8 cellular contexts compared by ENCODE assay signal in genomic region chr7:4724648-4725013, GRCh38. TPM values are rescaled to one million over a fixed set of nuclear protein-coding genes. Genes with fewer than 3 reads are reported as not detected.
A peak's percentile ranks its signal among the peaks of the same experiment; 100 is the strongest.
DNase-seq lines count a peak whose midpoint lies in the region; ATAC-seq and TF ChIP-seq lines count a peak whose summit lies in the region.

No MANE protein-coding gene starts in this region.

- no peak for TF ChIP-seq POLR2A in thyroid gland (IDR thresholded peaks at IDR 0.05)

- peak overlapping the region; percentile 90 for H3K27ac Mint-ChIP-seq in activated CD4-positive, alpha-beta T cell treated with anti-CD3 and anti-CD28 coated beads, Interleukin-2, amount 10 ng/mL, durations not matched to agents 7 days and 5 days

- peak overlapping the region; percentile 59 to 92 (median 73) for H3K27ac ChIP-seq in thyroid gland

- H3K4me3 Mint-ChIP-seq in activated CD4-positive, alpha-beta T cell treated with anti-CD3 and anti-CD28 coated beads, Interleukin-2, amount 10 ng/mL, durations not matched to agents 7 days and 5 days: peak overlapping the region; percentile 84

- ATAC-seq in HG03442 (IDR thresholded peaks at IDR 0.05; ENCODE audit: unreplicated experiment) (peak; percentile 15), GM18868 (IDR thresholded peaks at IDR 0.05; ENCODE audit: unreplicated experiment) (no peak)

- H3K9me3 ChIP-seq in thyroid gland: no peaks in the 10 kb centered on the region

- no peaks in the 10 kb centered on the region for H3K9me3 Mint-ChIP-seq in activated CD4-positive, alpha-beta T cell treated with anti-CD3 and anti-CD28 coated beads, Interleukin-2, amount 10 ng/mL, durations not matched to agents 7 days and 5 days

- no peak for TF ChIP-seq CTCF in thyroid gland (IDR thresholded peaks at IDR 0.05)

- peaks cover 8 to 42% of the 10 kb centered on the region in 2 donors for H3K4me1 ChIP-seq in thyroid gland

- H3K4me3 ChIP-seq in thyroid gland (replicated peaks in 1 of 3): peak overlapping the region in 1 of 3 donors; percentile 29

- 20 to 41% methylated on average over 1 to 6 of the region's 6 CpGs for WGBS in thyroid gland, 2 donors

- H3K27me3 ChIP-seq in thyroid gland: no peaks in the 10 kb centered on the region

- intact Hi-C loops in thyroid gland (cut with DNase I): no loop called here

- DNase-seq in activated CD4-positive, alpha-beta T cell treated with anti-CD3 and anti-CD28 coated beads, Interleukin-2, amount 10 ng/mL, durations not matched to agents 7 days and 5 days: no peak
- no peak for DNase-seq in activated CD4-positive, alpha-beta T cell treated with anti-CD3 and anti-CD28 coated beads for 1 hour
- DNase-seq in astrocyte of the hippocampus (ENCODE audit: low read depth, low spot score) (peak; percentile 75), kidney tubule cell (ENCODE audit: low spot score) (peak; percentile 70), thyroid gland (no peak), NCI-H2196 (lab: John Stamatoyannopoulos, UW; ENCODE audit: unreplicated experiment) (no peak)

- H3K36me3 ChIP-seq in thyroid gland: no peaks in the 10 kb centered on the region

- POLR2A ChIA-PET in activated CD4-positive, alpha-beta T cell treated with anti-CD3 and anti-CD28 coated beads, Interleukin-2, amount 10 ng/mL, durations not matched to agents 7 days and 5 days (lab: Charles Lee): no interaction called here

- peaks cover 18% of the 10 kb centered on the region for H3K36me3 Mint-ChIP-seq in activated CD4-positive, alpha-beta T cell treated with anti-CD3 and anti-CD28 coated beads, Interleukin-2, amount 10 ng/mL, durations not matched to agents 7 days and 5 days (ENCODE audit: low read depth)

- CTCF ChIA-PET in activated CD4-positive, alpha-beta T cell treated with anti-CD3 and anti-CD28 coated beads, Interleukin-2, amount 10 ng/mL, durations not matched to agents 7 days and 5 days (lab: Charles Lee): interaction anchor here (1.1 to 1.9 kb wide), 7 partner anchors 9 to 83 kb away, joined by 3 to 7 read pairs (median 4); no protein-coding TSS in a partner anchor

- no peaks in the 10 kb centered on the region for H3K27me3 Mint-ChIP-seq in activated CD4-positive, alpha-beta T cell treated with anti-CD3 and anti-CD28 coated beads, Interleukin-2, amount 10 ng/mL, durations not matched to agents 7 days and 5 days

- H3K4me1 Mint-ChIP-seq in activated CD4-positive, alpha-beta T cell treated with anti-CD3 and anti-CD28 coated beads, Interleukin-2, amount 10 ng/mL, durations not matched to agents 7 days and 5 days: peaks cover 38% of the 10 kb centered on the region

RNA-seq across cellular contexts. Expression of gene FOXK1, which starts 42.5 kb away (rescaled TPM):
- 10 to 100 TPM; 32.0 to 36.2 TPM for total RNA-seq in activated CD4-positive, alpha-beta T cell treated with anti-CD3 and anti-CD28 coated beads, Interleukin-2, amount 10 ng/mL, durations not matched to agents 7 days and 5 days
- total RNA-seq in thyroid gland: 10 to 100 TPM; 15.0 to 33.0 (median 20.7) TPM

RNA-seq across cellular contexts. Expression of gene AP5Z1, which starts 50.8 kb away (rescaled TPM):
- total RNA-seq in activated CD4-positive, alpha-beta T cell treated with anti-CD3 and anti-CD28 coated beads, Interleukin-2, amount 10 ng/mL, durations not matched to agents 7 days and 5 days: 10 to 100 TPM; 61.1 to 71.3 TPM
- 10 to 100 TPM; 19.7 to 35.4 (median 25.4) TPM for total RNA-seq in thyroid gland

Comparison
In these comparisons a context has a peak if more than half of its experiments do, and no peak if none do; other contexts are left out.
1. DNase-seq: peak in astrocyte of the hippocampus (single experiment) and kidney tubule cell (single experiment); none in activated CD4-positive, alpha-beta T cell treated with anti-CD3 and anti-CD28 coated beads, Interleukin-2, amount 10 ng/mL, durations not matched to agents 7 days and 5 days (single experiment), activated CD4-positive, alpha-beta T cell treated with anti-CD3 and anti-CD28 coated beads for 1 hour (single experiment), thyroid gland (0 of 2) and NCI-H2196 (single experiment).